ENCODE assay signal across 23 cellular contexts in the genomic region with DNA sequence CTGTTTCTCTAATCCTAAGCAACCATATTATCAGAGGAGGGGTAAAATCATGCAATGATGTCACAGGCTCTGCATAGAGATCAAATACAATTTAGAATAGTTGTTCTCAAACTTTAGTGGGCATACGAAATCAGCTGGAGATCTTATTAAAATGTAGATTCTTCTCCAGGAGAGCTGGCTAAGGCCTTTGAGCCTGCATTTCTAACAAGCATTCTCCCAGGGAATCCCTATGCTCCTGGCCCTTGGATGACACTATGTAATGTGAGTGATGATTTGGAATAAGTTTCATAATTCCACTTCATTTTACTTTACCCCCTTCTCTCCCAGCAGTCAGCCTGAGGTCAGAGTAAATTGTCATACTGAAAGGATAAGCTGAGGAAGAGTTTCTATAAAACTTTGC.
DNase-seq lines count a peak whose midpoint lies in the region; ATAC-seq and TF ChIP-seq lines count a peak whose summit lies in the region.
"Had no signal": no experiment of that assay in that cellular context is flagged by ENCODE, and none has a peak within 500 bp of the region (broad histone marks: within the 10 kb centered on the region; RNA-seq: fewer than 3 reads in every experiment).

No MANE protein-coding gene starts in this region.

- ATAC-seq in activated naive CD8-positive, alpha-beta T cell treated with anti-CD3 and anti-CD28 coated beads, Interleukin-2, amount 10 ng/mL, durations not matched to agents 7 days and 5 days (ENCODE audit: low read depth): no peak
- no peak for ATAC-seq in natural killer cell
- ATAC-seq: lower lobe of right lung, SK-N-SH treated with all-trans-retinoic acid at 6 μM for 48 hours had no signal

- POLR2A ChIA-PET in CD8-positive, alpha-beta memory T cell (lab: Charles Lee): interaction anchor here (0.6 kb wide), 2 partner anchors 40 to 293 kb away, joined by 3 read pairs; no protein-coding TSS in a partner anchor
- POLR2A ChIA-PET in activated naive CD8-positive, alpha-beta T cell treated with anti-CD3 and anti-CD28 coated beads, Interleukin-2, amount 10 ng/mL, durations not matched to agents 7 days and 5 days (lab: Charles Lee): no interaction called here

- DNase-seq in CD8-positive, alpha-beta memory T cell: no peak
- DNase-seq in HFFc6 (no peak), natural killer cell (no peak), ascending aorta (ENCODE audit: low spot score in 2 of 2) (no peak), mesothelial cell of epicardium (ENCODE audit: low spot score in 2 of 2, unreplicated experiment in 2 of 2) (no peak), HuH-7.5 (ENCODE audit: low spot score) (no peak)
- no peak for DNase-seq in activated naive CD8-positive, alpha-beta T cell treated with anti-CD3 and anti-CD28 coated beads, Interleukin-2, amount 10 ng/mL, durations not matched to agents 7 days and 5 days
- DNase-seq: activated CD4-positive, alpha-beta T cell treated with anti-CD3 and anti-CD28 coated beads, Interleukin-2, amount 50 U/mL, for 1 hour; activated gamma-delta T cell; Kasumi-1; lower lobe of right lung; NCI-H187; NCI-H2171; NCI-H524; spleen; stimulated activated CD4-positive, alpha-beta T cell treated with anti-CD3 and anti-CD28 coated beads, Interleukin-2, amount 100 ng/mL, for 48 hours had no signal

- CTCF ChIA-PET in CD8-positive, alpha-beta memory T cell (lab: Charles Lee): interaction anchor here (1.2 to 1.7 kb wide), 3 partner anchors 9 to 346 kb away, joined by 3 to 6 read pairs (median 3); no protein-coding TSS in a partner anchor

- intact Hi-C loops in natural killer cell (cut with micrococcal nuclease): loop anchor here (10.0 kb wide), 2 partner anchors 65 to 105 kb away; no protein-coding TSS in a partner anchor
- intact Hi-C loops in ascending aorta (cut with DNase I): no loop called here

- peaks cover 9% of the 10 kb centered on the region for H3K9me3 ChIP-seq in CD8-positive, alpha-beta memory T cell (ENCODE audit: low read length)
- H3K9me3 ChIP-seq in ascending aorta: no peaks in the 10 kb centered on the region
- H3K9me3 ChIP-seq: lower lobe of right lung, right atrium auricular region had no signal

- no peak overlapping the region for H3K4me3 ChIP-seq in CD8-positive, alpha-beta memory T cell (ENCODE audit: low read length)
- H3K4me3 ChIP-seq in ascending aorta: no peak overlapping the region
- H3K4me3 ChIP-seq: BLaER1, GM12878, lower lobe of right lung, right atrium auricular region, spleen had no signal

- peak overlapping the region; percentile 71 to 98 (median 94) for H3K27ac Mint-ChIP-seq in CD8-positive, alpha-beta memory T cell
- H3K27ac Mint-ChIP-seq in HFFc6: peak overlapping the region; percentile 21; the same call in 1 of the 2 replicates
- peak overlapping the region; percentile 10 for H3K27ac Mint-ChIP-seq in activated naive CD8-positive, alpha-beta T cell treated with anti-CD3 and anti-CD28 coated beads, Interleukin-2, amount 10 ng/mL, durations not matched to agents 7 days and 5 days
- H3K27ac Mint-ChIP-seq in natural killer cell: peak overlapping the region; percentile 9 to 13
- H3K27ac Mint-ChIP-seq in mesothelial cell of epicardium: no peak overlapping the region
- H3K27ac Mint-ChIP-seq: brain, type B pancreatic cell had no signal

- H3K27me3 Mint-ChIP-seq in CD8-positive, alpha-beta memory T cell: no peaks in the 10 kb centered on the region
- H3K27me3 Mint-ChIP-seq in HFFc6 (ENCODE audit: insufficient read depth) (no peaks in the 10 kb centered on the region), natural killer cell (ENCODE audit: low read depth in 2 of 2) (no peaks in the 10 kb centered on the region), mesothelial cell of epicardium (ENCODE audit: low read depth) (peaks cover 1% of the 10 kb centered on the region)
- no peaks in the 10 kb centered on the region for H3K27me3 Mint-ChIP-seq in activated naive CD8-positive, alpha-beta T cell treated with anti-CD3 and anti-CD28 coated beads, Interleukin-2, amount 10 ng/mL, durations not matched to agents 7 days and 5 days

- H3K27me3 ChIP-seq in CD8-positive, alpha-beta memory T cell (ENCODE audit: insufficient read depth, low read length, poor library complexity, severe bottlenecking): no peaks in the 10 kb centered on the region
- no peaks in the 10 kb centered on the region for H3K27me3 ChIP-seq in ascending aorta
- H3K27me3 ChIP-seq: BLaER1, right atrium auricular region, spleen had no signal

- H3K36me3 ChIP-seq in CD8-positive, alpha-beta memory T cell (ENCODE audit: insufficient read depth, low read length): no peaks in the 10 kb centered on the region
- H3K36me3 ChIP-seq in ascending aorta: no peaks in the 10 kb centered on the region
- H3K36me3 ChIP-seq: lower lobe of right lung, right atrium auricular region, spleen had no signal

- peaks cover 41% of the 10 kb centered on the region for H3K4me1 ChIP-seq in CD8-positive, alpha-beta memory T cell (ENCODE audit: insufficient read depth, low read length)
- no peaks in the 10 kb centered on the region for H3K4me1 ChIP-seq in ascending aorta
- H3K4me1 ChIP-seq: lower lobe of right lung, right atrium auricular region had no signal

- H3K9me3 Mint-ChIP-seq in CD8-positive, alpha-beta memory T cell: peaks cover 17 to 34% (median 30%) of the 10 kb centered on the region in 5 donors
- H3K9me3 Mint-ChIP-seq in HFFc6 (no peaks in the 10 kb centered on the region), natural killer cell (peaks cover 2 to 11% of the 10 kb centered on the region in 2 donors), mesothelial cell of epicardium (peaks cover 15% of the 10 kb centered on the region)
- H3K9me3 Mint-ChIP-seq in activated naive CD8-positive, alpha-beta T cell treated with anti-CD3 and anti-CD28 coated beads, Interleukin-2, amount 10 ng/mL, durations not matched to agents 7 days and 5 days: peaks cover 15% of the 10 kb centered on the region
- H3K9me3 Mint-ChIP-seq: type B pancreatic cell had no signal

- peaks cover 76 to 96% (median 81%) of the 10 kb centered on the region in 3 donors for H3K4me1 Mint-ChIP-seq in CD8-positive, alpha-beta memory T cell
- H3K4me1 Mint-ChIP-seq in HFFc6 (ENCODE audit: low read depth): peaks cover 12% of the 10 kb centered on the region
- peaks cover 31% of the 10 kb centered on the region for H3K4me1 Mint-ChIP-seq in activated naive CD8-positive, alpha-beta T cell treated with anti-CD3 and anti-CD28 coated beads, Interleukin-2, amount 10 ng/mL, durations not matched to agents 7 days and 5 days
- H3K4me1 Mint-ChIP-seq in natural killer cell: peaks cover 39 to 48% of the 10 kb centered on the region in 2 donors
- peaks cover 1% of the 10 kb centered on the region for H3K4me1 Mint-ChIP-seq in mesothelial cell of epicardium

- TF ChIP-seq CTCF in HFFc6 (IDR thresholded peaks at IDR 0.05): no peak
- TF ChIP-seq CTCF in natural killer cell (IDR thresholded peaks at IDR 0.05): no peak
- no peak for TF ChIP-seq CTCF in ascending aorta (IDR thresholded peaks at IDR 0.05)
- TF ChIP-seq CTCF in mesothelial cell of epicardium (IDR thresholded peaks at IDR 0.05; ENCODE audit: unreplicated experiment): no peak

- H3K36me3 Mint-ChIP-seq in CD8-positive, alpha-beta memory T cell: peaks cover 10 to 43% (median 43%) of the 10 kb centered on the region in 3 donors
- H3K36me3 Mint-ChIP-seq in HFFc6 (ENCODE audit: low read depth) (no peaks in the 10 kb centered on the region; the same call in 1 of the 2 replicates), natural killer cell (peaks cover 21% of the 10 kb centered on the region), mesothelial cell of epicardium (no peaks in the 10 kb centered on the region)
- peaks cover 38% of the 10 kb centered on the region for H3K36me3 Mint-ChIP-seq in activated naive CD8-positive, alpha-beta T cell treated with anti-CD3 and anti-CD28 coated beads, Interleukin-2, amount 10 ng/mL, durations not matched to agents 7 days and 5 days
- H3K36me3 Mint-ChIP-seq: brain had no signal

- H3K4me3 Mint-ChIP-seq in CD8-positive, alpha-beta memory T cell: peak overlapping the region in 5 of 7 donors; percentile 4 to 49 (median 22)
- no peak overlapping the region for H3K4me3 Mint-ChIP-seq in HFFc6
- H3K4me3 Mint-ChIP-seq in activated naive CD8-positive, alpha-beta T cell treated with anti-CD3 and anti-CD28 coated beads, Interleukin-2, amount 10 ng/mL, durations not matched to agents 7 days and 5 days: peak overlapping the region; percentile 7
- H3K4me3 Mint-ChIP-seq in natural killer cell: no peak overlapping the region
- no peak overlapping the region for H3K4me3 Mint-ChIP-seq in mesothelial cell of epicardium
- H3K4me3 Mint-ChIP-seq: brain, type B pancreatic cell had no signal

- no peak overlapping the region for H3K27ac ChIP-seq in CD8-positive, alpha-beta memory T cell (ENCODE audit: low read depth, low read length)
- H3K27ac ChIP-seq in ascending aorta: no peak overlapping the region
- H3K27ac ChIP-seq: BLaER1, HL-60, lower lobe of right lung, right atrium auricular region, spleen had no signal

Comparison
In these comparisons a context has a peak if more than half of its experiments do, and no peak if none do; other contexts are left out.
1. H3K4me3 Mint-ChIP-seq: peak in CD8-positive, alpha-beta memory T cell (5 of 7) and activated naive CD8-positive, alpha-beta T cell treated with anti-CD3 and anti-CD28 coated beads, Interleukin-2, amount 10 ng/mL, durations not matched to agents 7 days and 5 days (single experiment); none in HFFc6 (single experiment), natural killer cell (single experiment) and mesothelial cell of epicardium (single experiment).